17 cellular contexts compared by ENCODE assay signal in the genomic region with DNA sequence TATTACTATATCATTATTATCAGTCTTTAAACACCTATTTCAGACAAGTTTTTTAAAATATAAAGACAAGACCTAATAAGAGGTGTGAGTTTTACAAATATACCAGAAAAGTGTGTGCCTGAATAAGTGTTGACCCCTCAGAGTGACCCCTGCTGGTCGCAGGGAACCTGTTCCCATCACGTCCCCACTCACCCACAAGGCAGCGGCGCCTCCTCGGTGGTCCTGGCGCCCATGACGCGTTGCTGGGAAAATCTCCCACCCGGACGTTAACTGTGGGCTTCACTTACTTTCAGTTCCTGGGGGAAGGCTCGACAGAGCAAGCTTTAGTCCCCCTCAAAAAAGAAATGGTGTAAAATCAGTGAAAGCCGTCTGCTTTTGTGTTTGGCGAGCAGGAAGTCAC.
A peak's percentile ranks its signal among the peaks of the same experiment; 100 is the strongest.
DNase-seq lines count a peak whose midpoint lies in the region; ATAC-seq and TF ChIP-seq lines count a peak whose summit lies in the region.
"Had no signal": no experiment of that assay in that cellular context is flagged by ENCODE, and none has a peak within 500 bp of the region (broad histone marks: within the 10 kb centered on the region; RNA-seq: fewer than 3 reads in every experiment).

No MANE protein-coding gene starts in this region.

- H3K36me3 Mint-ChIP-seq in H9 (ENCODE audit: insufficient read depth in 1 of 3, low read depth in 3 of 3): no peaks in the 10 kb centered on the region

- H3K23me2 ChIP-seq in H9 (ENCODE audit: insufficient read length, low read depth, low read length, poor library complexity, severe bottlenecking): no peaks in the 10 kb centered on the region

- H4K20me1 ChIP-seq in DND-41 (ENCODE audit: insufficient read depth, low read length): peaks cover 4% of the 10 kb centered on the region; the same call in 1 of the 2 replicates
- no peaks in the 10 kb centered on the region for H4K20me1 ChIP-seq in H9 (ENCODE audit: control insufficient read depth, insufficient read depth, insufficient read length)

- H4K8ac ChIP-seq in H9 (replicated peaks; ENCODE audit: insufficient read length, low read depth, low read length): no peak overlapping the region

- peak; percentile 24 for TF ChIP-seq CTCF in DND-41 (IDR thresholded peaks at IDR 0.05; ENCODE audit: borderline replicate concordance, extremely low read depth, low read length, poor library complexity, severe bottlenecking)
- TF ChIP-seq CTCF in H9 (conservative IDR thresholded peaks at IDR 0.05): peak; percentile 63
- TF ChIP-seq CTCF in WERI-Rb-1 (IDR thresholded peaks at IDR 0.05; ENCODE audit: low read depth, low read length): peak; percentile 50
- TF ChIP-seq CTCF in psoas muscle (IDR thresholded peaks at IDR 0.05): no peak

- ATAC-seq in DND-41 (ENCODE audit: insufficient read depth, low read depth) (no peak), psoas muscle (no peak), GM18519 (IDR thresholded peaks at IDR 0.05; ENCODE audit: low FRiP score, unreplicated experiment) (no peak), GM18511 (IDR thresholded peaks at IDR 0.05; ENCODE audit: unreplicated experiment) (no peak)
- ATAC-seq: SK-N-SH treated with all-trans-retinoic acid at 6 μM for 48 hours had no signal

- no peak overlapping the region for H2BK5ac ChIP-seq in H9 (ENCODE audit: insufficient read length, low read length)

- H2BK12ac ChIP-seq in H9 (ENCODE audit: insufficient read length, low read depth, low read length): no peak overlapping the region

- H3K36me3 ChIP-seq in DND-41 (ENCODE audit: insufficient read depth, low read length) (no peaks in the 10 kb centered on the region), WERI-Rb-1 (no peaks in the 10 kb centered on the region), psoas muscle (ENCODE audit: insufficient read depth in 1 of 2, low read depth in 1 of 2) (no peaks in the 10 kb centered on the region)

- no peak overlapping the region for H3T11ph ChIP-seq in H9 (ENCODE audit: low read length)

- H3K4me2 ChIP-seq in DND-41 (ENCODE audit: insufficient read depth, low read length) (no peak overlapping the region), H9 (ENCODE audit: insufficient read depth, insufficient read length, low read length) (no peak overlapping the region)

- peaks cover 8% of the 10 kb centered on the region for H3K27me3 Mint-ChIP-seq in H9 (ENCODE audit: low read depth)

- no peak overlapping the region for H3K18ac ChIP-seq in H9 (ENCODE audit: insufficient read length, low read depth, low read length)

- H3K4me1 ChIP-seq in DND-41 (ENCODE audit: insufficient read depth, low read length): peaks cover 65% of the 10 kb centered on the region
- H3K4me1 ChIP-seq in H9 (ENCODE audit: insufficient read depth, low read length): no peaks in the 10 kb centered on the region
- H3K4me1 ChIP-seq in psoas muscle: no peaks in the 10 kb centered on the region

- DNase-seq in DND-41 (no peak), H9 (peak; percentile 40), WERI-Rb-1 (no peak), iPS-NIHi11 (ENCODE audit: low spot score) (peak; percentile 38), psoas muscle (no peak), cerebellar cortex (ENCODE audit: low spot score) (no peak)
- DNase-seq: COR-L47, MM.1S, NCI-H1105 treated with DMSO at 0.1 percent for 48 hours, NCI-H1930, NCI-H2171, NCI-H774, SHP77 had no signal

- intact Hi-C loops in psoas muscle (cut with DNase I): no loop called here

- WGBS in H9 (ENCODE audit: extremely low coverage, insufficient read length, low lambda C conversion rate): no CpG with 5 or more reads among the region's 13 CpGs
- WGBS in psoas muscle, 3 donors: 68 to 85% (median 80%) methylated on average over 13 of the region's 13 CpGs

- no peak overlapping the region for H3K23ac ChIP-seq in H9 (ENCODE audit: insufficient read length, low read depth, low read length)

- H3K4me3 ChIP-seq in DND-41 (ENCODE audit: low read depth in 1 of 2, low read length in 2 of 2) (no peak overlapping the region), WERI-Rb-1 (ENCODE audit: low read depth, low read length) (no peak overlapping the region), psoas muscle (no peak overlapping the region)

- H4K91ac ChIP-seq in H9 (ENCODE audit: insufficient read length, low read depth, low read length): no peak overlapping the region

- H3K9me3 ChIP-seq in DND-41 (ENCODE audit: insufficient read depth, low read length, severe bottlenecking) (no peaks in the 10 kb centered on the region), H9 (ENCODE audit: control insufficient read depth, low read depth, low read length) (no peaks in the 10 kb centered on the region), WERI-Rb-1 (ENCODE audit: severe bottlenecking) (no peaks in the 10 kb centered on the region), psoas muscle (no peaks in the 10 kb centered on the region)

- H3K4me3 Mint-ChIP-seq in H9: no peak overlapping the region

- no peak overlapping the region for H3K14ac ChIP-seq in H9 (ENCODE audit: insufficient read depth, low read length)

- no peak overlapping the region for H4K5ac ChIP-seq in H9 (ENCODE audit: insufficient read length, low read depth, low read length)

- H3K9ac ChIP-seq in DND-41 (ENCODE audit: low read depth, low read length) (peak overlapping the region; percentile 6; the same call in 1 of the 2 replicates), H9 (ENCODE audit: extremely low read depth, insufficient read length, low read length) (no peak overlapping the region)

- H3K27me3 ChIP-seq in DND-41 (ENCODE audit: insufficient read depth, low read length, poor library complexity): no peaks in the 10 kb centered on the region
- H3K27me3 ChIP-seq in H9 (ENCODE audit: insufficient read depth, low read length): no peaks in the 10 kb centered on the region
- no peaks in the 10 kb centered on the region for H3K27me3 ChIP-seq in WERI-Rb-1 (ENCODE audit: insufficient read depth, low read depth, severe bottlenecking)
- peaks cover 0 to 5% (median 0%) of the 10 kb centered on the region in 3 donors for H3K27me3 ChIP-seq in psoas muscle (ENCODE audit: insufficient read depth in 3 of 3, low read length in 2 of 3)

- peak overlapping the region; percentile 90 for H3K27ac ChIP-seq in DND-41 (ENCODE audit: low read length)
- no peak overlapping the region for H3K27ac ChIP-seq in H9 (ENCODE audit: insufficient read length, low read depth, low read length)
- H3K27ac ChIP-seq in WERI-Rb-1: no peak overlapping the region
- H3K27ac ChIP-seq in psoas muscle: no peak overlapping the region
- H3K27ac ChIP-seq: C4-2B had no signal

- no peak overlapping the region for H2BK20ac ChIP-seq in H9 (ENCODE audit: low read depth, low read length, poor library complexity, severe bottlenecking)

- peaks cover 10 to 16% of the 10 kb centered on the region in 2 experiments for H3K4me1 Mint-ChIP-seq in H9

- no peaks in the 10 kb centered on the region; a peak in 1 of 5 replicates for H3K9me3 Mint-ChIP-seq in H9

- no peak overlapping the region for H3K4ac ChIP-seq in H9 (ENCODE audit: low read depth, low read length)

- no peak overlapping the region for H2BK120ac ChIP-seq in H9 (ENCODE audit: low read depth, low read length, poor library complexity, severe bottlenecking)

- no peaks in the 10 kb centered on the region for H3K79me2 ChIP-seq in DND-41 (ENCODE audit: insufficient read depth, low read length)
- H3K79me2 ChIP-seq in H9 (ENCODE audit: insufficient read depth, low read length): no peaks in the 10 kb centered on the region

- H3K79me1 ChIP-seq in H9 (ENCODE audit: insufficient read depth, low read depth, low read length, poor library complexity, severe bottlenecking): no peaks in the 10 kb centered on the region

- H3K27ac Mint-ChIP-seq in H9: no peak overlapping the region

- H2AFZ ChIP-seq in DND-41 (ENCODE audit: low read depth, low read length) (0 out of 2 replicates have a peak overlapping the region, but pooled peaks have one; percentile 22), H9 (ENCODE audit: low read length) (no peak overlapping the region)

- H2AK5ac ChIP-seq in H9 (ENCODE audit: insufficient read length, low read length): no peak overlapping the region

- no peak overlapping the region for H2BK15ac ChIP-seq in H9 (ENCODE audit: low read depth, low read length)

- no peak overlapping the region for H3K56ac ChIP-seq in H9 (ENCODE audit: insufficient read length, low read depth, low read length)

Comparison
In these comparisons a context has a peak if more than half of its experiments do, and no peak if none do; other contexts are left out.
1. DNase-seq: peak in H9 (single experiment) and iPS-NIHi11 (single experiment); none in DND-41 (single experiment), WERI-Rb-1 (single experiment), psoas muscle (0 of 2) and cerebellar cortex (single experiment).